In the genomic region with DNA sequence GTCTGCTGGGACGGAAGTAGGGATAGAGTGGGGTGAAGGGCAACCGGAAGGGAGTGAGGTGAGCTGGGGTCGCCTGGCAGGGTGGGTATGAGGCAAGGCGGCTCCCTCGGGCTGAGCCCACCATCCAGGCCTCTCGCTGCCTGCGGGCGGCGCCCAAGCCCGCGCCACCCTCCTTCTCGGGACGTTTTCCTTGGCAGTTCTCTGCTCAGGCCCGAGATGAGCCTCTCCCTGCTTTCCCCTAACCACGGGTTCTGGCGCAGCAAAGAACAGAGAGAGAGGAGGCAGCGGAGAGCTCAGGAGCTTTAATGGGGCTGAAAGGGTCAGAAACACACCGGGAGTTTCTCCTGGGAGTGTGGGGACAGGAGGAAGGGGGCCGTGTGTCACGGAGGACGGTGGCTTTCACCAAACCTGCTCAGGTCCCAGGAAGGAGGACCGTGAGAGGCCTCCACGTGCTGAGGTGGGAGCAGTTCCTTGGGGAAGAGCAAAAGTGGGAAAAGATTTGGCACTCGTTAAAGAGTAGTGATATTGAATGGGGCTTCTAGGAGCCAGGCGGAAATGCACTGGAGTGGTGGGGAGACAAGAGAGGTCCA, we compare ENCODE assay signal across 11 cellular contexts. TPM values are rescaled to one million over a fixed set of nuclear protein-coding genes. Genes with fewer than 3 reads are reported as not detected.
A peak's percentile ranks its signal among the peaks of the same experiment; 100 is the strongest.
DNase-seq lines count a peak whose midpoint lies in the region; ATAC-seq and TF ChIP-seq lines count a peak whose summit lies in the region.
"Had no signal": no experiment of that assay in that cellular context is flagged by ENCODE, and none has a peak within 500 bp of the region (broad histone marks: within the 10 kb centered on the region; RNA-seq: fewer than 3 reads in every experiment).

No MANE protein-coding gene starts in this region.

- H3K4me3 ChIP-seq in HEK293 (ENCODE audit: low read depth, low read length) = no peak overlapping the region
- H3K4me3 ChIP-seq: SJCRH30 had no signal

- peak overlapping the region; percentile 48 for H3K27ac Mint-ChIP-seq in activated naive CD8-positive, alpha-beta T cell treated with anti-CD3 and anti-CD28 coated beads, Interleukin-2, amount 10 ng/mL, durations not matched to agents 7 days and 5 days
- H3K27ac Mint-ChIP-seq in neural crest cell (ENCODE audit: unreplicated experiment) = no peak overlapping the region

- H3K27ac ChIP-seq in HEK293 (ENCODE audit: extremely low read depth, low read depth, low read length) = no peak overlapping the region
- H3K27ac ChIP-seq: SJCRH30 had no signal

- no peak for ATAC-seq in activated naive CD8-positive, alpha-beta T cell treated with anti-CD3 and anti-CD28 coated beads, Interleukin-2, amount 10 ng/mL, durations not matched to agents 7 days and 5 days (ENCODE audit: low read depth)

- H3K27me3 Mint-ChIP-seq in activated naive CD8-positive, alpha-beta T cell treated with anti-CD3 and anti-CD28 coated beads, Interleukin-2, amount 10 ng/mL, durations not matched to agents 7 days and 5 days = peaks cover 67% of the 10 kb centered on the region
- H3K27me3 Mint-ChIP-seq in neural crest cell (ENCODE audit: low read depth) = peaks cover 94% of the 10 kb centered on the region

- peaks cover 13% of the 10 kb centered on the region for H3K4me1 Mint-ChIP-seq in activated naive CD8-positive, alpha-beta T cell treated with anti-CD3 and anti-CD28 coated beads, Interleukin-2, amount 10 ng/mL, durations not matched to agents 7 days and 5 days
- peaks cover 9% of the 10 kb centered on the region for H3K4me1 Mint-ChIP-seq in neural crest cell

- peaks cover 1% of the 10 kb centered on the region for H3K36me3 Mint-ChIP-seq in activated naive CD8-positive, alpha-beta T cell treated with anti-CD3 and anti-CD28 coated beads, Interleukin-2, amount 10 ng/mL, durations not matched to agents 7 days and 5 days
- no peaks in the 10 kb centered on the region for H3K36me3 Mint-ChIP-seq in neural crest cell (ENCODE audit: low read depth)

- DNase-seq in DMS153 treated with DMSO at 0.1 percent for 48 hours (lab: John Stamatoyannopoulos, UW; ENCODE audit: unreplicated experiment) (peak; percentile 43), DMS153 (lab: John Stamatoyannopoulos, UW) (no peak), neural crest cell (ENCODE audit: low read depth, low spot score) (no peak), CD1c-positive myeloid dendritic cell (ENCODE audit: extremely low spot score) (no peak), NCI-H774 (lab: John Stamatoyannopoulos, UW) (no peak)
- no peak for DNase-seq in activated naive CD8-positive, alpha-beta T cell treated with anti-CD3 and anti-CD28 coated beads, Interleukin-2, amount 10 ng/mL, durations not matched to agents 7 days and 5 days
- no peak for DNase-seq in NK-92 treated with Interleukin-12 subunit alpha and Interleukin-12 subunit beta, amount 100 ng/mL, for 24 hours (lab: John Stamatoyannopoulos, UW)

- H3K9me3 ChIP-seq in HEK293 (ENCODE audit: control insufficient read depth, insufficient read depth, low read depth, low read length) = no peaks in the 10 kb centered on the region
- H3K9me3 ChIP-seq: SJCRH30 had no signal

- CTCF ChIA-PET in HEK293 (lab: Yijun Ruan, JAX) = interaction anchor here (0.6 to 4.2 kb wide), 45 partner anchors 7 to 538 kb away, joined by 3 to 65 read pairs (median 5); partner anchors contain the start of gene CRYBA2

- no peak for TF ChIP-seq CTCF in HEK293 (tag by site-specific recombination; IDR thresholded peaks at IDR 0.05)
- no peak for TF ChIP-seq CTCF in neural crest cell (conservative IDR thresholded peaks at IDR 0.05)

- H3K4me3 Mint-ChIP-seq in activated naive CD8-positive, alpha-beta T cell treated with anti-CD3 and anti-CD28 coated beads, Interleukin-2, amount 10 ng/mL, durations not matched to agents 7 days and 5 days = peak overlapping the region; percentile 68
- peak overlapping the region; percentile 36 for H3K4me3 Mint-ChIP-seq in neural crest cell

- H3K4me1 ChIP-seq in HEK293 (ENCODE audit: control insufficient read depth, insufficient read depth, low read length) = 0 out of 2 replicates have a peak, but pooled peaks cover 2% of the 10 kb centered on the region
- H3K4me1 ChIP-seq: SJCRH30 had no signal

- H3K9me3 Mint-ChIP-seq in activated naive CD8-positive, alpha-beta T cell treated with anti-CD3 and anti-CD28 coated beads, Interleukin-2, amount 10 ng/mL, durations not matched to agents 7 days and 5 days = no peaks in the 10 kb centered on the region
- no peaks in the 10 kb centered on the region for H3K9me3 Mint-ChIP-seq in neural crest cell
- H3K9me3 Mint-ChIP-seq: activated naive CD4-positive, alpha-beta T cell treated with anti-CD3 and anti-CD28 coated beads, Interleukin-2, amount 50 U/mL, for 72 hours had no signal

- POLR2A ChIA-PET in HEK293 (lab: Yijun Ruan, JAX) = no interaction called here
- POLR2A ChIA-PET in activated naive CD8-positive, alpha-beta T cell treated with anti-CD3 and anti-CD28 coated beads, Interleukin-2, amount 10 ng/mL, durations not matched to agents 7 days and 5 days (lab: Charles Lee) = no interaction called here

- no peaks in the 10 kb centered on the region for H3K36me3 ChIP-seq in HEK293 (ENCODE audit: control insufficient read depth in 2 of 2, insufficient read depth in 1 of 2, low read length in 2 of 2)
- H3K36me3 ChIP-seq: SJCRH30 had no signal

TF ChIP-seq in HEK293, 187 proteins besides CTCF, POLR2A, EP300 and RAD21:
- TF ChIP-seq KLF1 (tag by site-specific recombination; IDR thresholded peaks at IDR 0.05) = peak; percentile 83
- no peak for TF ChIP-seq ZNF16 (tag by site-specific recombination; IDR thresholded peaks at IDR 0.05; ENCODE audit: low read depth)

RNA-seq across cellular contexts. Expression of gene FEV, which starts 4.1 kb away (rescaled TPM):
- total RNA-seq in activated naive CD8-positive, alpha-beta T cell treated with anti-CD3 and anti-CD28 coated beads, Interleukin-2, amount 10 ng/mL, durations not matched to agents 7 days and 5 days = not detected
- not detected in 2 replicates for total RNA-seq in neural crest cell
- total RNA-seq: A172; activated naive CD4-positive, alpha-beta T cell treated with anti-CD3 and anti-CD28 coated beads, Interleukin-2, amount 50 U/mL, for 72 hours; SJCRH30 had no signal

RNA-seq across cellular contexts. Expression of gene CRYBA2, which starts 12.3 kb away (rescaled TPM):
- total RNA-seq in activated naive CD8-positive, alpha-beta T cell treated with anti-CD3 and anti-CD28 coated beads, Interleukin-2, amount 10 ng/mL, durations not matched to agents 7 days and 5 days = not detected
- not detected in 2 replicates for total RNA-seq in neural crest cell
- total RNA-seq: A172; activated naive CD4-positive, alpha-beta T cell treated with anti-CD3 and anti-CD28 coated beads, Interleukin-2, amount 50 U/mL, for 72 hours; SJCRH30 had no signal

RNA-seq across cellular contexts. Expression of gene CDK5R2, which starts 21.4 kb away (rescaled TPM):
- total RNA-seq in activated naive CD8-positive, alpha-beta T cell treated with anti-CD3 and anti-CD28 coated beads, Interleukin-2, amount 10 ng/mL, durations not matched to agents 7 days and 5 days = not detected
- 1.7 and 1.9 TPM in 2 replicates for total RNA-seq in neural crest cell
- total RNA-seq: activated naive CD4-positive, alpha-beta T cell treated with anti-CD3 and anti-CD28 coated beads, Interleukin-2, amount 50 U/mL, for 72 hours had no signal
